Comparison of ENCODE assay signal across 13 cellular contexts in the genomic region with DNA sequence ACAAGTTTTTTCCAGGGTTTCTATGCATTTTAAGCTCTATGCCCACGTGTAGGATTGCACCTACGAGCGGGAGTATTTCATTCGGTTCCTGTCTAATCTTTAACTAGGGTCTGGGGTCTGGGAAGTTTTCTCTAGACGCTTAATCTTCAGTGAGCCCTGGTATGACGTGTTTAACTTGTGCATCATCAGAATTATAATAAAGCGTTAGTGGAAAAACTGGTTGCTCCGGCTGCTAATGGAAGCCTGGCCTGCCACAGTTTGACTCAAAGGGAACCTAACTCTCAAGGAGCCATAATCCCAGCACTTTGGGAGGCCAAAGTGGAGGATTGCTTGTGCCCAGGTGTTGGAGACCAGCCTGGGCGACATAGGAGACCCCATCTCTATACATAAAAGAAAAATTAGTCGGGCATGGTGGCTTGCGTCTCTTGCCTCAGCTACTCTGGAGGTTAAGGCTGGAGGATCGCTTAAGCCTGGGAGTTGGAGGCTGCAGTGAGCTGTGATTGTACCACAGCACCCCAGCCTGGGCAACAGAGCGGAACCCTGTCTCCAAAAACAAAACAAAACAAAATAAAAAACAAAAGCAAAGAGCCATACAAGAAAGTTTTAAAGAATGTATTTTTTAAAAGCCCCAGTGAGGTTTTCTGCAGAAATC. TPM values are rescaled to one million over a fixed set of nuclear protein-coding genes. Genes with fewer than 3 reads are reported as not detected.
DNase-seq lines count a peak whose midpoint lies in the region; ATAC-seq and TF ChIP-seq lines count a peak whose summit lies in the region.
"Had no signal": no experiment of that assay in that cellular context is flagged by ENCODE, and none has a peak within 500 bp of the region (broad histone marks: within the 10 kb centered on the region; RNA-seq: fewer than 3 reads in every experiment).

No MANE protein-coding gene starts in this region.

- peak overlapping the region in 1 of 7 donors; percentile 80 for H3K27ac Mint-ChIP-seq in CD14-positive monocyte
- H3K27ac Mint-ChIP-seq in activated naive CD8-positive, alpha-beta T cell treated with anti-CD3 and anti-CD28 coated beads for 36 hours: no peak overlapping the region
- no peak overlapping the region for H3K27ac Mint-ChIP-seq in activated CD4-positive, alpha-beta memory T cell treated with anti-CD3 and anti-CD28 coated beads for 36 hours
- H3K27ac Mint-ChIP-seq: activated naive CD4-positive, alpha-beta T cell treated with anti-CD3 and anti-CD28 coated beads, Interleukin-2, amount 10 ng/mL, durations not matched to agents 7 days and 5 days; HFFc6 had no signal

- peaks cover 44% of the 10 kb centered on the region for H3K4me1 Mint-ChIP-seq in CD14-positive monocyte
- peaks cover 3% of the 10 kb centered on the region for H3K4me1 Mint-ChIP-seq in activated naive CD8-positive, alpha-beta T cell treated with anti-CD3 and anti-CD28 coated beads for 36 hours
- peaks cover 4% of the 10 kb centered on the region for H3K4me1 Mint-ChIP-seq in activated CD4-positive, alpha-beta memory T cell treated with anti-CD3 and anti-CD28 coated beads for 36 hours (ENCODE audit: low read depth)

- H3K27ac ChIP-seq in HUES48 (ENCODE audit: low read depth, low read length): peak overlapping the region; percentile 85
- H3K27ac ChIP-seq in colonic mucosa: peak overlapping the region; percentile 77
- H3K27ac ChIP-seq in right lobe of liver: peak overlapping the region; percentile 68 to 89 (median 71)
- peak overlapping the region; percentile 71 to 89 (median 80) for H3K27ac ChIP-seq in transverse colon

- no peak overlapping the region for H3K4me3 ChIP-seq in HUES48 (ENCODE audit: low read depth, low read length)
- H3K4me3 ChIP-seq in colonic mucosa: no peak overlapping the region
- peak overlapping the region; percentile 8 to 32 (median 30) for H3K4me3 ChIP-seq in right lobe of liver
- H3K4me3 ChIP-seq in transverse colon: peak overlapping the region in 1 of 4 donors; percentile 11

- H3K27me3 ChIP-seq in HUES48 (ENCODE audit: control insufficient read depth, insufficient read depth, low read length): no peaks in the 10 kb centered on the region
- no peaks in the 10 kb centered on the region for H3K27me3 ChIP-seq in colonic mucosa
- no peaks in the 10 kb centered on the region for H3K27me3 ChIP-seq in right lobe of liver
- H3K27me3 ChIP-seq in transverse colon: no peaks in the 10 kb centered on the region

- H3K9me3 Mint-ChIP-seq in CD14-positive monocyte: peaks cover 3 to 13% (median 10%) of the 10 kb centered on the region in 7 donors
- peaks cover 1% of the 10 kb centered on the region for H3K9me3 Mint-ChIP-seq in activated naive CD8-positive, alpha-beta T cell treated with anti-CD3 and anti-CD28 coated beads for 36 hours
- peaks cover 9% of the 10 kb centered on the region for H3K9me3 Mint-ChIP-seq in activated CD4-positive, alpha-beta memory T cell treated with anti-CD3 and anti-CD28 coated beads for 36 hours
- H3K9me3 Mint-ChIP-seq: HFFc6 had no signal

- DNase-seq in colonic mucosa (peak; percentile 65), right lobe of liver (no peak), transverse colon (peak; percentile 58), CD14-positive monocyte (ENCODE audit: low spot score) (no peak)
- no peak for DNase-seq in activated naive CD8-positive, alpha-beta T cell treated with anti-CD3 and anti-CD28 coated beads for 36 hours
- no peak for DNase-seq in activated CD4-positive, alpha-beta memory T cell treated with anti-CD3 and anti-CD28 coated beads for 36 hours
- DNase-seq: activated CD8-positive, alpha-beta memory T cell treated with anti-CD3 and anti-CD28 coated beads, Interleukin-2, amount 10 ng/mL, durations not matched to agents 7 days and 5 days; activated naive CD4-positive, alpha-beta T cell treated with anti-CD3 and anti-CD28 coated beads, Interleukin-2, amount 10 ng/mL, durations not matched to agents 7 days and 5 days; HFFc6; NCI-H2107; stimulated activated naive CD8-positive, alpha-beta T cell treated with anti-CD3 and anti-CD28 coated beads, Interleukin-15, Interleukin-2, amounts not matched to agents 100 U/mL and 50 U/mL, for 24 hours had no signal

- no peaks in the 10 kb centered on the region for H3K36me3 Mint-ChIP-seq in CD14-positive monocyte
- H3K36me3 Mint-ChIP-seq in activated naive CD8-positive, alpha-beta T cell treated with anti-CD3 and anti-CD28 coated beads for 36 hours: no peaks in the 10 kb centered on the region
- no peaks in the 10 kb centered on the region for H3K36me3 Mint-ChIP-seq in activated CD4-positive, alpha-beta memory T cell treated with anti-CD3 and anti-CD28 coated beads for 36 hours
- H3K36me3 Mint-ChIP-seq: activated CD8-positive, alpha-beta memory T cell treated with anti-CD3 and anti-CD28 coated beads, Interleukin-2, amount 10 ng/mL, durations not matched to agents 7 days and 5 days; activated naive CD4-positive, alpha-beta T cell treated with anti-CD3 and anti-CD28 coated beads, Interleukin-2, amount 10 ng/mL, durations not matched to agents 7 days and 5 days had no signal

- intact Hi-C loops in colonic mucosa (cut with DNase I): no loop called here
- intact Hi-C loops in right lobe of liver (cut with DNase I): no loop called here
- intact Hi-C loops in transverse colon (cut with DNase I; ENCODE audit: low total_unique reads): no loop called here
- intact Hi-C loops in CD14-positive monocyte (cut with micrococcal nuclease): no loop called here
- intact Hi-C loops in activated CD4-positive, alpha-beta memory T cell treated with anti-CD3 and anti-CD28 coated beads for 36 hours (cut with micrococcal nuclease): no loop called here

- H3K36me3 ChIP-seq in HUES48 (ENCODE audit: control insufficient read depth, insufficient read depth, low read length) (no peaks in the 10 kb centered on the region), colonic mucosa (no peaks in the 10 kb centered on the region), right lobe of liver (no peaks in the 10 kb centered on the region), transverse colon (no peaks in the 10 kb centered on the region)

- TF ChIP-seq EP300 in transverse colon (IDR thresholded peaks at IDR 0.05; ENCODE audit: low read depth): no peak

- H3K27me3 Mint-ChIP-seq in CD14-positive monocyte (ENCODE audit: low read depth in 3 of 3): peaks cover 0 to 9% (median 2%) of the 10 kb centered on the region in 3 donors
- peaks cover 4% of the 10 kb centered on the region for H3K27me3 Mint-ChIP-seq in activated naive CD8-positive, alpha-beta T cell treated with anti-CD3 and anti-CD28 coated beads for 36 hours
- H3K27me3 Mint-ChIP-seq in activated CD4-positive, alpha-beta memory T cell treated with anti-CD3 and anti-CD28 coated beads for 36 hours: peaks cover 3% of the 10 kb centered on the region
- H3K27me3 Mint-ChIP-seq: activated CD8-positive, alpha-beta memory T cell treated with anti-CD3 and anti-CD28 coated beads, Interleukin-2, amount 10 ng/mL, durations not matched to agents 7 days and 5 days; activated naive CD4-positive, alpha-beta T cell treated with anti-CD3 and anti-CD28 coated beads, Interleukin-2, amount 10 ng/mL, durations not matched to agents 7 days and 5 days had no signal

- ATAC-seq in right lobe of liver: no peak
- ATAC-seq: SK-N-SH treated with all-trans-retinoic acid at 6 μM for 48 hours; stimulated activated naive CD8-positive, alpha-beta T cell treated with anti-CD3 and anti-CD28 coated beads, Interleukin-15, Interleukin-2, amounts not matched to agents 100 U/mL and 50 U/mL, for 24 hours had no signal

- CTCF ChIA-PET in activated CD4-positive, alpha-beta memory T cell treated with anti-CD3 and anti-CD28 coated beads for 36 hours (lab: Charles Lee): no interaction called here

- 56% methylated on average over 13 of the region's 13 CpGs for WGBS in right lobe of liver (ENCODE audit: insufficient coverage, low coverage, low lambda C conversion rate, missing lambda C conversion rate)
- 50 to 55% methylated on average over 1 to 13 of the region's 13 CpGs for WGBS in transverse colon (ENCODE audit: low coverage in 1 of 2), 2 donors

- in situ Hi-C loops in transverse colon (cut with MboI; ENCODE audit: low pct_ligation_motif_present in 1 of 4, low pct_unique_long_range_greater_than_20kb in 1 of 4, low sequenced_read_pairs in 3 of 4): no loop called here

- H3K9ac ChIP-seq in HUES48 (ENCODE audit: low read depth, low read length) (peak overlapping the region; percentile 10; the same call in 1 of the 2 replicates), colonic mucosa (ENCODE audit: low read depth in 2 of 2, low read length in 2 of 2) (peak overlapping the region in 1 of 2 donors; percentile 77)

- TF ChIP-seq CTCF in colonic mucosa (IDR thresholded peaks at IDR 0.05) (no peak), right lobe of liver (IDR thresholded peaks at IDR 0.05) (no peak), transverse colon (IDR thresholded peaks at IDR 0.05) (no peak), CD14-positive monocyte (IDR thresholded peaks at IDR 0.05) (no peak)

- H3K4me1 ChIP-seq in HUES48 (ENCODE audit: control insufficient read depth, insufficient read depth, low read length) (peaks cover 23% of the 10 kb centered on the region), colonic mucosa (peaks cover 8% of the 10 kb centered on the region), right lobe of liver (peaks cover 0 to 27% (median 7%) of the 10 kb centered on the region in 4 donors), transverse colon (peaks cover 8 to 22% (median 11%) of the 10 kb centered on the region in 4 donors)

- H3K9me3 ChIP-seq in HUES48 (ENCODE audit: control insufficient read depth, insufficient read depth, low read length): peaks cover 10% of the 10 kb centered on the region; the same call in 1 of the 2 replicates
- no peaks in the 10 kb centered on the region for H3K9me3 ChIP-seq in colonic mucosa
- H3K9me3 ChIP-seq in right lobe of liver: no peaks in the 10 kb centered on the region
- H3K9me3 ChIP-seq in transverse colon: no peaks in the 10 kb centered on the region

- TF ChIP-seq POLR2A in right lobe of liver (IDR thresholded peaks at IDR 0.05) (no peak), transverse colon (IDR thresholded peaks at IDR 0.05) (no peak)

- no peak overlapping the region for H3K4me3 Mint-ChIP-seq in CD14-positive monocyte
- H3K4me3 Mint-ChIP-seq in activated naive CD8-positive, alpha-beta T cell treated with anti-CD3 and anti-CD28 coated beads for 36 hours: no peak overlapping the region
- no peak overlapping the region for H3K4me3 Mint-ChIP-seq in activated CD4-positive, alpha-beta memory T cell treated with anti-CD3 and anti-CD28 coated beads for 36 hours
- H3K4me3 Mint-ChIP-seq: activated CD8-positive, alpha-beta memory T cell treated with anti-CD3 and anti-CD28 coated beads, Interleukin-2, amount 10 ng/mL, durations not matched to agents 7 days and 5 days; activated naive CD4-positive, alpha-beta T cell treated with anti-CD3 and anti-CD28 coated beads, Interleukin-2, amount 10 ng/mL, durations not matched to agents 7 days and 5 days; HFFc6 had no signal

- POLR2A ChIA-PET in activated CD4-positive, alpha-beta memory T cell treated with anti-CD3 and anti-CD28 coated beads for 36 hours (lab: Charles Lee): no interaction called here

RNA-seq across cellular contexts. Expression of gene ARSD, which starts 30.2 kb away (rescaled TPM):
- total RNA-seq in colonic mucosa (10 to 100 TPM; 44.2 to 75.9 TPM), right lobe of liver (10 to 100 TPM; 26.2 to 76.0 (median 34.2) TPM), transverse colon (10 to 100 TPM; 47.1 to 65.4 (median 58.6) TPM)
- polyA plus RNA-seq in CD14-positive monocyte: 10 to 100 TPM; 19.7 to 28.6 TPM
- 1 to 10 TPM; 1.5 TPM for total RNA-seq in activated naive CD8-positive, alpha-beta T cell treated with anti-CD3 and anti-CD28 coated beads for 36 hours
- 1 to 10 TPM; 1.0 to 1.5 TPM for total RNA-seq in activated CD4-positive, alpha-beta memory T cell treated with anti-CD3 and anti-CD28 coated beads for 36 hours

Comparison
In these comparisons a context has a peak if more than half of its experiments do, and no peak if none do; other contexts are left out.
1. H3K4me3 ChIP-seq: peak in right lobe of liver (3 of 3); none in HUES48 (single experiment) and colonic mucosa (single experiment).
2. DNase-seq: peak in colonic mucosa (single experiment) and transverse colon (single experiment); none in right lobe of liver (0 of 3), CD14-positive monocyte (single experiment), activated naive CD8-positive, alpha-beta T cell treated with anti-CD3 and anti-CD28 coated beads for 36 hours (single experiment) and activated CD4-positive, alpha-beta memory T cell treated with anti-CD3 and anti-CD28 coated beads for 36 hours (single experiment).
3. RNA of gene ARSD, which starts 30.2 kb away (total RNA-seq): 44.2 to 75.9 TPM in colonic mucosa, 47.1 to 65.4 TPM in transverse colon and 26.2 to 76.0 TPM in right lobe of liver; 1.0 to 1.5 TPM in activated CD4-positive, alpha-beta memory T cell treated with anti-CD3 and anti-CD28 coated beads for 36 hours and 1.5 TPM in activated naive CD8-positive, alpha-beta T cell treated with anti-CD3 and anti-CD28 coated beads for 36 hours; every median in the first group is over 10 times any median in the second.
4. Peak in every context shown above with its lines, with median percentiles within 50 percentile points of each other: H3K27ac ChIP-seq.